Comparison of ENCODE assay signal across 30 cellular contexts in the genomic region with DNA sequence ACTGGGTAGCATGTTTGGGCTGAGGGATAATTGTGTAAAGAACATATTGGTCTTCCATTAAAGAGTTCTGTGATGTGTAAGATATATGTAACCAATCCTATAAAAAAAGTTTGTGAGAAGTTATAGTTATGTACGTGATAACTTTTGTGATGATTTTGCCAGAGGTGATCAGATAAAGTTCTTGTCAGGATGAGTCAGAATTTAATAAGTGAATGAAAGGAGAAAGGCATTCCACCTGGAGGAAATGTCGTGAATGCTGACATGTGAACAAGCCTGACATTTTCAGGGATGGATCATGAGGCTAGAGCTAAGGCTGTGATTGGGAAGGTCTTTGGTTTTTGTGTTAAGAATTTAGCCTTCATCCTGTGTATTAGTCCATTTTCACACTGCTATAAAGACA.
"Had no signal": no experiment of that assay in that cellular context is flagged by ENCODE, and none has a peak within 500 bp of the region (broad histone marks: within the 10 kb centered on the region; RNA-seq: fewer than 3 reads in every experiment).

No MANE protein-coding gene starts in this region.

- H3K4me3 ChIP-seq: heart right ventricle, lung, mucosa of descending colon, prostate gland, right atrium auricular region, smooth muscle cell, stomach, testis, tibial artery had no signal

- H3K4me3 Mint-ChIP-seq: effector memory CD8-positive, alpha-beta T cell; mesothelial cell of epicardium; naive B cell; natural killer cell treated with Interleukin-12 subunit alpha and Interleukin-12 subunit beta and Interleukin-15 and Interleukin-18, amount 100 ng/mL, for 72 hours; neural crest cell; type B pancreatic cell had no signal

- H3K27ac ChIP-seq: heart right ventricle, neutrophil, parathyroid adenoma, prostate gland, right atrium auricular region, stomach, testis, tibial artery had no signal

- H3K4me1 ChIP-seq: heart right ventricle, parathyroid adenoma, prostate gland, right atrium auricular region, stomach, testis, tibial artery had no signal

- H3K27me3 ChIP-seq: heart right ventricle, neutrophil, right atrium auricular region, stomach, testis, tibial artery had no signal

- H3K36me3 Mint-ChIP-seq: mesothelial cell of epicardium, type B pancreatic cell had no signal

- H3K4me2 ChIP-seq: smooth muscle cell had no signal

- H2AFZ ChIP-seq: parathyroid adenoma had no signal

- H3K4me1 Mint-ChIP-seq: mesothelial cell of epicardium had no signal

- H3K9me3 Mint-ChIP-seq: natural killer cell treated with Interleukin-12 subunit alpha and Interleukin-12 subunit beta and Interleukin-15 and Interleukin-18, amount 100 ng/mL, for 72 hours; type B pancreatic cell had no signal

- H3K27me3 Mint-ChIP-seq: type B pancreatic cell had no signal

- H3K9me3 ChIP-seq: heart right ventricle, mucosa of descending colon, neutrophil, prostate gland, right atrium auricular region, stomach, testis, tibial artery had no signal

- H3K36me3 ChIP-seq: heart right ventricle, neutrophil, prostate gland, right atrium auricular region, stomach, tibial artery had no signal

- DNase-seq: cortex of kidney; effector memory CD8-positive, alpha-beta T cell; foreskin fibroblast; glutamatergic neuron; heart right ventricle; hippocampal formation; kidney glomerular epithelial cell; mesenchymal stem cell; mucosa of descending colon; naive B cell; stimulated activated CD4-positive, alpha-beta T cell treated with anti-CD3 and anti-CD28 coated beads, Interleukin-12 subunit alpha, Interleukin-12 subunit beta, amount 100 ng/mL, for 4 hours; stimulated activated CD4-positive, alpha-beta T cell treated with anti-CD3 and anti-CD28 coated beads, Interleukin-1b, Interleukin-23, amount 100 ng/mL, for 48 hours; stimulated activated CD4-positive, alpha-beta T cell treated with anti-CD3 and anti-CD28 coated beads, Interleukin-4, amount 100 ng/mL, for 1 hour; stimulated activated CD8-positive, alpha-beta memory T cell treated with anti-CD3 and anti-CD28 coated beads, Interleukin-4, amount 100 ng/mL, for 48 hours; stimulated activated naive CD4-positive, alpha-beta T cell treated with Interleukin-2 at 50 U/mL for 16 hours; stomach; testis; tibial artery had no signal

- ATAC-seq: effector memory CD8-positive, alpha-beta T cell; esophagus mucosa; heart right ventricle; mucosa of descending colon; natural killer cell treated with Interleukin-12 subunit alpha and Interleukin-12 subunit beta and Interleukin-15 and Interleukin-18, amount 100 ng/mL, for 72 hours; sciatic nerve had no signal

- H3K27ac Mint-ChIP-seq: effector memory CD8-positive, alpha-beta T cell; mesothelial cell of epicardium; natural killer cell treated with Interleukin-12 subunit alpha and Interleukin-12 subunit beta and Interleukin-15 and Interleukin-18, amount 100 ng/mL, for 72 hours; type B pancreatic cell had no signal

- H3K9ac ChIP-seq: parathyroid adenoma had no signal
